Comparison of ENCODE assay signal across 1 cellular context in the genomic region with DNA sequence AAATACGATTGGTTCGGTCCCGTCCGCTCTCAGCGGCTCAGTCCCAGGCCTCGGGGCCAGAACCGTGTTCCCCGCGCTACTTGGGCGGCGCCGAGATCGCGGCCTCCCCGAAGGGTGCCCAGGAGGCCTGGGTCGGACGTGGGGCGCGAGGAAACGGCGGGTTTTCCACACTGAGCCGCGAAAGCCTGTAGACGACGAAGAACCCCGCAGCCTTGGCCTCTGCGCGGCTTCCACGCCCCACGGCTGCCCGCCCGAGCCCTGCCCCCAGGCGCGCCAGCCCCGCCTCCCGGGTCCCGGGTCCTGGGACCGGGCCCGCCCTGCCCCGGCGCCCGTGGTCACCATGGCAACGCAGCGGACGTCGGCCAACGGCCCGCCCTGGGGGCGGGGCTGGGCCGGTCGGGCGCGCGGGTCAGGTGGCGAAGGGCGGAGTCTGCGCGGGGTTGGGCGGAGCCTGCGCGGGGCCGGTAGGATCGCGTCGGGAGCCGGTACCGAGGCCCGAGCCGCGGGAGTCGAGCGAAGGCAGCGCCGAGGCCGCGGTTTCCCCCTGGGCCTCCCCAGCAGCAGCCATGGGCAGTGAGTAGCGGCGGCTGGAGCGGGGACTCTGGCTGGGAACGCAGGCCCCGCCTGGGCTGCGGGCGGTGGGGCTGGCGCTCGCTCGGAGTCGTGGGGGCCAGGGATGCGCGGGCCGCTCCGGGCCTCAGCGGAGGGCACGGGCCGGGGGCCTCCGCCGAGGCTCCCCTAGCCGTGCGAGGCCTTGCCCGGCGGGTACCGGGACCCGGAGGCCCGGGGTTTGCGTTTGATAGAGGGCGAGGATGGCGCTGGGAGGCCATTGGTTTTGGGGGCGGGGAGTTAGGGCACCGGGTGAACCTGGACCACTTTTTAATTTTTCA.
A peak's percentile ranks its signal among the peaks of the same experiment; 100 is the strongest.
TF ChIP-seq lines count a peak whose summit lies in the region.

A gene (plus strand): TSS at position 456 of the 890 bp plus-strand sequence. CDS start 111 bp downstream, at position 567.

TF ChIP-seq in HepG2, 621 proteins besides CTCF, POLR2A, EP300 and RAD21 (continued from another document and continues in another):
- TF ChIP-seq, protein P1, sequence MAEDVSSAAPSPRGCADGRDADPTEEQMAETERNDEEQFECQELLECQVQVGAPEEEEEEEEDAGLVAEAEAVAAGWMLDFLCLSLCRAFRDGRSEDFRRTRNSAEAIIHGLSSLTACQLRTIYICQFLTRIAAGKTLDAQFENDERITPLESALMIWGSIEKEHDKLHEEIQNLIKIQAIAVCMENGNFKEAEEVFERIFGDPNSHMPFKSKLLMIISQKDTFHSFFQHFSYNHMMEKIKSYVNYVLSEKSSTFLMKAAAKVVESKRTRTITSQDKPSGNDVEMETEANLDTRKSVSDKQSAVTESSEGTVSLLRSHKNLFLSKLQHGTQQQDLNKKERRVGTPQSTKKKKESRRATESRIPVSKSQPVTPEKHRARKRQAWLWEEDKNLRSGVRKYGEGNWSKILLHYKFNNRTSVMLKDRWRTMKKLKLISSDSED (CRISPR knock-in tag; IDR thresholded peaks at IDR 0.05): no peak
- TF ChIP-seq FOXA3 (CRISPR knock-in tag; IDR thresholded peaks at IDR 0.05) (no peak; the same call in 1 of the 2 replicates), RFX5 (IDR thresholded peaks at IDR 0.05; ENCODE audit: low read depth, low read length) (no peak), ZNF563 (CRISPR knock-in tag; IDR thresholded peaks at IDR 0.05) (peak; percentile 84), GZF1 (CRISPR knock-in tag; IDR thresholded peaks at IDR 0.05) (no peak), ZNF772 (CRISPR knock-in tag; IDR thresholded peaks at IDR 0.05) (no peak), ZNF607 (CRISPR knock-in tag; IDR thresholded peaks at IDR 0.05; ENCODE audit: borderline replicate concordance) (no peak), SIN3B (IDR thresholded peaks at IDR 0.05; ENCODE audit: low read length) (no peak), SP140L (CRISPR knock-in tag; IDR thresholded peaks at IDR 0.05; ENCODE audit: borderline replicate concordance) (no peak), ZNF768 (CRISPR knock-in tag; IDR thresholded peaks at IDR 0.05) (0 out of 2 replicates have a peak, but pooled peaks have one; percentile 34), FOXM1 (CRISPR knock-in tag; IDR thresholded peaks at IDR 0.05) (no peak), HDAC1 (CRISPR knock-in tag; IDR thresholded peaks at IDR 0.05) (0 out of 2 replicates have a peak, but pooled peaks have one; percentile 28), ZNF230 (CRISPR knock-in tag; IDR thresholded peaks at IDR 0.05) (no peak), ZMYM2 (CRISPR knock-in tag; IDR thresholded peaks at IDR 0.05) (no peak), ZSCAN21 (CRISPR knock-in tag; IDR thresholded peaks at IDR 0.05; ENCODE audit: borderline replicate concordance) (peak; percentile 54; the same call in 1 of the 2 replicates), FOXK2 (IDR thresholded peaks at IDR 0.05) (no peak), ZNF674 (CRISPR knock-in tag; IDR thresholded peaks at IDR 0.05; ENCODE audit: low read depth) (no peak), ZBTB7A (CRISPR knock-in tag; IDR thresholded peaks at IDR 0.05) (no peak), JUN (CRISPR knock-in tag; IDR thresholded peaks at IDR 0.05) (no peak), CBX5 (CRISPR knock-in tag; IDR thresholded peaks at IDR 0.05; ENCODE audit: borderline replicate concordance) (no peak), ERF (CRISPR knock-in tag; IDR thresholded peaks at IDR 0.05) (no peak), MZF1 (CRISPR knock-in tag; IDR thresholded peaks at IDR 0.05; ENCODE audit: borderline replicate concordance) (no peak), ZNF570 (CRISPR knock-in tag; IDR thresholded peaks at IDR 0.05; ENCODE audit: borderline replicate concordance) (no peak), PPARG (CRISPR knock-in tag; conservative IDR thresholded peaks at IDR 0.05) (no peak), NFKB2 (CRISPR knock-in tag; IDR thresholded peaks at IDR 0.05; ENCODE audit: borderline replicate concordance) (0 out of 2 replicates have a peak, but pooled peaks have one; percentile 49), EED (CRISPR knock-in tag; IDR thresholded peaks at IDR 0.05) (no peak)
- TF ChIP-seq, protein P2, sequence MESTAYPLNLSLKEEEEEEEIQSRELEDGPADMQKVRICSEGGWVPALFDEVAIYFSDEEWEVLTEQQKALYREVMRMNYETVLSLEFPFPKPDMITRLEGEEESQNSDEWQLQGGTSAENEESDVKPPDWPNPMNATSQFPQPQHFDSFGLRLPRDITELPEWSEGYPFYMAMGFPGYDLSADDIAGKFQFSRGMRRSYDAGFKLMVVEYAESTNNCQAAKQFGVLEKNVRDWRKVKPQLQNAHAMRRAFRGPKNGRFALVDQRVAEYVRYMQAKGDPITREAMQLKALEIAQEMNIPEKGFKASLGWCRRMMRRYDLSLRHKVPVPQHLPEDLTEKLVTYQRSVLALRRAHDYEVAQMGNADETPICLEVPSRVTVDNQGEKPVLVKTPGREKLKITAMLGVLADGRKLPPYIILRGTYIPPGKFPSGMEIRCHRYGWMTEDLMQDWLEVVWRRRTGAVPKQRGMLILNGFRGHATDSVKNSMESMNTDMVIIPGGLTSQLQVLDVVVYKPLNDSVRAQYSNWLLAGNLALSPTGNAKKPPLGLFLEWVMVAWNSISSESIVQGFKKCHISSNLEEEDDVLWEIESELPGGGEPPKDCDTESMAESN (CRISPR knock-in tag; conservative IDR thresholded peaks at IDR 0.05): peak; percentile 72; the same call in 1 of the 2 replicates
- TF ChIP-seq, protein P3, sequence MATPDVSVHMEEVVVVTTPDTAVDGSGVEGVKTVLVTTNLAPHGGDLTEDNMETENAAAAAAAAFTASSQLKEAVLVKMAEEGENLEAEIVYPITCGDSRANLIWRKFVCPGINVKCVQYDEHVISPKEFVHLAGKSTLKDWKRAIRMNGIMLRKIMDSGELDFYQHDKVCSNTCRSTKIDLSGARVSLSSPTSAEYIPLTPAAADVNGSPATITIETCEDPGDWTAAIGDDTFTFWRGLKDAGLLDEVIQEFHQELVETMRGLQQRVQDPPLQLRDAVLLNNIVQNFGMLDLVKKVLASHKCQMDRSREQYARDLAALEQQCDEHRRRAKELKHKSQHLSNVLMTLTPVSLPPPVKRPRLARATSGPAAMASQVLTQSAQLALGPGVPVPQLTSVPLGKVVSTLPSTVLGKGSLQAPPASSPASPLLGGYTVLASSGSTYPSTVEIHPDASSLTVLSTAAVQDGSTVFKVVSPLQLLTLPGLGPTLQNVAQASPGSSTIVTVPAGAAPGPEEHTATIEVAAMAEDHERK (CRISPR knock-in tag; IDR thresholded peaks at IDR 0.05; ENCODE audit: low read depth): no peak
- TF ChIP-seq, protein P4, sequence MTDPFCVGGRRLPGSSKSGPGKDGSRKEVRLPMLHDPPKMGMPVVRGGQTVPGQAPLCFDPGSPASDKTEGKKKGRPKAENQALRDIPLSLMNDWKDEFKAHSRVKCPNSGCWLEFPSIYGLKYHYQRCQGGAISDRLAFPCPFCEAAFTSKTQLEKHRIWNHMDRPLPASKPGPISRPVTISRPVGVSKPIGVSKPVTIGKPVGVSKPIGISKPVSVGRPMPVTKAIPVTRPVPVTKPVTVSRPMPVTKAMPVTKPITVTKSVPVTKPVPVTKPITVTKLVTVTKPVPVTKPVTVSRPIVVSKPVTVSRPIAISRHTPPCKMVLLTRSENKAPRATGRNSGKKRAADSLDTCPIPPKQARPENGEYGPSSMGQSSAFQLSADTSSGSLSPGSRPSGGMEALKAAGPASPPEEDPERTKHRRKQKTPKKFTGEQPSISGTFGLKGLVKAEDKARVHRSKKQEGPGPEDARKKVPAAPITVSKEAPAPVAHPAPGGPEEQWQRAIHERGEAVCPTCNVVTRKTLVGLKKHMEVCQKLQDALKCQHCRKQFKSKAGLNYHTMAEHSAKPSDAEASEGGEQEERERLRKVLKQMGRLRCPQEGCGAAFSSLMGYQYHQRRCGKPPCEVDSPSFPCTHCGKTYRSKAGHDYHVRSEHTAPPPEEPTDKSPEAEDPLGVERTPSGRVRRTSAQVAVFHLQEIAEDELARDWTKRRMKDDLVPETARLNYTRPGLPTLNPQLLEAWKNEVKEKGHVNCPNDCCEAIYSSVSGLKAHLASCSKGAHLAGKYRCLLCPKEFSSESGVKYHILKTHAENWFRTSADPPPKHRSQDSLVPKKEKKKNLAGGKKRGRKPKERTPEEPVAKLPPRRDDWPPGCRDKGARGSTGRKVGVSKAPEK (CRISPR knock-in tag; IDR thresholded peaks at IDR 0.05; ENCODE audit: borderline replicate concordance): no peak
- TF ChIP-seq, protein P5, sequence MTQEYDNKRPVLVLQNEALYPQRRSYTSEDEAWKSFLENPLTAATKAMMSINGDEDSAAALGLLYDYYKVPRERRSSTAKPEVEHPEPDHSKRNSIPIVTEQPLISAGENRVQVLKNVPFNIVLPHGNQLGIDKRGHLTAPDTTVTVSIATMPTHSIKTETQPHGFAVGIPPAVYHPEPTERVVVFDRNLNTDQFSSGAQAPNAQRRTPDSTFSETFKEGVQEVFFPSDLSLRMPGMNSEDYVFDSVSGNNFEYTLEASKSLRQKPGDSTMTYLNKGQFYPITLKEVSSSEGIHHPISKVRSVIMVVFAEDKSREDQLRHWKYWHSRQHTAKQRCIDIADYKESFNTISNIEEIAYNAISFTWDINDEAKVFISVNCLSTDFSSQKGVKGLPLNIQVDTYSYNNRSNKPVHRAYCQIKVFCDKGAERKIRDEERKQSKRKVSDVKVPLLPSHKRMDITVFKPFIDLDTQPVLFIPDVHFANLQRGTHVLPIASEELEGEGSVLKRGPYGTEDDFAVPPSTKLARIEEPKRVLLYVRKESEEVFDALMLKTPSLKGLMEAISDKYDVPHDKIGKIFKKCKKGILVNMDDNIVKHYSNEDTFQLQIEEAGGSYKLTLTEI (CRISPR knock-in tag; conservative IDR thresholded peaks at IDR 0.05): no peak
- TF ChIP-seq, protein P6, sequence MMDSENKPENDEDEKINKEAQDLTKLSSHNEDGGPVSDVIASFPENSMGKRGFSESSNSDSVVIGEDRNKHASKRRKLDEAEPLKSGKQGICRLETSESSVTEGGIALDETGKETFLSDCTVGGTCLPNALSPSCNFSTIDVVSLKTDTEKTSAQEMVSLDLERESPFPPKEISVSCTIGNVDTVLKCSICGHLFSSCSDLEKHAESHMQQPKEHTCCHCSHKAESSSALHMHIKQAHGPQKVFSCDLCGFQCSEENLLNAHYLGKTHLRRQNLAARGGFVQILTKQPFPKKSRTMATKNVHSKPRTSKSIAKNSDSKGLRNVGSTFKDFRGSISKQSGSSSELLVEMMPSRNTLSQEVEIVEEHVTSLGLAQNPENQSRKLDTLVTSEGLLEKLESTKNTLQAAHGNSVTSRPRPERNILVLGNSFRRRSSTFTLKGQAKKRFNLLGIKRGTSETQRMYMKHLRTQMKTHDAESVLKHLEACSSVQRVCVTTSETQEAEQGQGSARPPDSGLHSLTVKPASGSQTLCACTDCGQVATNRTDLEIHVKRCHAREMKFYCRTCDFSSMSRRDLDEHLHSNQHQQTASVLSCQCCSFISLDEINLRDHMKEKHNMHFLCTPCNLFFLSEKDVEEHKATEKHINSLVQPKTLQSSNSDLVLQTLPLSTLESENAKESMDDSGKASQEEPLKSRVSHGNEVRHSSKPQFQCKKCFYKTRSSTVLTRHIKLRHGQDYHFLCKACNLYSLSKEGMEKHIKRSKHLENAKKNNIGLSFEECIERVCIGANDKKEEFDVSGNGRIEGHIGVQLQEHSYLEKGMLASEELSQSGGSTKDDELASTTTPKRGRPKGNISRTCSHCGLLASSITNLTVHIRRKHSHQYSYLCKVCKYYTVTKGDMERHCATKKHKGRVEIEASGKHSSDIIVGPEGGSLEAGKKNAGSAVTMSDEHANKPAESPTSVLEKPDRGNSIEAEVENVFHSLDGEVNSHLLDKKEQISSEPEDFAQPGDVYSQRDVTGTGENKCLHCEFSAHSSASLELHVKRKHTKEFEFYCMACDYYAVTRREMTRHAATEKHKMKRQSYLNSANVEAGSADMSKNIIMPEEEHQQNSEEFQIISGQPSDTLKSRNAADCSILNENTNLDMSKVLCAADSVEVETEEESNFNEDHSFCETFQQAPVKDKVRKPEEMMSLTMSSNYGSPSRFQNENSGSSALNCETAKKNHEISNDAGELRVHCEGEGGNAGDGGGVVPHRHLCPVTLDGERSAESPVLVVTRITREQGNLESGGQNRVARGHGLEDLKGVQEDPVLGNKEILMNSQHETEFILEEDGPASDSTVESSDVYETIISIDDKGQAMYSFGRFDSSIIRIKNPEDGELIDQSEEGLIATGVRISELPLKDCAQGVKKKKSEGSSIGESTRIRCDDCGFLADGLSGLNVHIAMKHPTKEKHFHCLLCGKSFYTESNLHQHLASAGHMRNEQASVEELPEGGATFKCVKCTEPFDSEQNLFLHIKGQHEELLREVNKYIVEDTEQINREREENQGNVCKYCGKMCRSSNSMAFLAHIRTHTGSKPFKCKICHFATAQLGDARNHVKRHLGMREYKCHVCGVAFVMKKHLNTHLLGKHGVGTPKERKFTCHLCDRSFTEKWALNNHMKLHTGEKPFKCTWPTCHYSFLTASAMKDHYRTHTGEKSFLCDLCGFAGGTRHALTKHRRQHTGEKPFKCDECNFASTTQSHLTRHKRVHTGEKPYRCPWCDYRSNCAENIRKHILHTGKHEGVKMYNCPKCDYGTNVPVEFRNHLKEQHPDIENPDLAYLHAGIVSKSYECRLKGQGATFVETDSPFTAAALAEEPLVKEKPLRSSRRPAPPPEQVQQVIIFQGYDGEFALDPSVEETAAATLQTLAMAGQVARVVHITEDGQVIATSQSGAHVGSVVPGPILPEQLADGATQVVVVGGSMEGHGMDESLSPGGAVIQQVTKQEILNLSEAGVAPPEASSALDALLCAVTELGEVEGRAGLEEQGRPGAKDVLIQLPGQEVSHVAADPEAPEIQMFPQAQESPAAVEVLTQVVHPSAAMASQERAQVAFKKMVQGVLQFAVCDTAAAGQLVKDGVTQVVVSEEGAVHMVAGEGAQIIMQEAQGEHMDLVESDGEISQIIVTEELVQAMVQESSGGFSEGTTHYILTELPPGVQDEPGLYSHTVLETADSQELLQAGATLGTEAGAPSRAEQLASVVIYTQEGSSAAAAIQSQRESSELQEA (CRISPR knock-in tag; IDR thresholded peaks at IDR 0.05; ENCODE audit: not compliant biosample characterization): no peak
- TF ChIP-seq, protein P7, sequence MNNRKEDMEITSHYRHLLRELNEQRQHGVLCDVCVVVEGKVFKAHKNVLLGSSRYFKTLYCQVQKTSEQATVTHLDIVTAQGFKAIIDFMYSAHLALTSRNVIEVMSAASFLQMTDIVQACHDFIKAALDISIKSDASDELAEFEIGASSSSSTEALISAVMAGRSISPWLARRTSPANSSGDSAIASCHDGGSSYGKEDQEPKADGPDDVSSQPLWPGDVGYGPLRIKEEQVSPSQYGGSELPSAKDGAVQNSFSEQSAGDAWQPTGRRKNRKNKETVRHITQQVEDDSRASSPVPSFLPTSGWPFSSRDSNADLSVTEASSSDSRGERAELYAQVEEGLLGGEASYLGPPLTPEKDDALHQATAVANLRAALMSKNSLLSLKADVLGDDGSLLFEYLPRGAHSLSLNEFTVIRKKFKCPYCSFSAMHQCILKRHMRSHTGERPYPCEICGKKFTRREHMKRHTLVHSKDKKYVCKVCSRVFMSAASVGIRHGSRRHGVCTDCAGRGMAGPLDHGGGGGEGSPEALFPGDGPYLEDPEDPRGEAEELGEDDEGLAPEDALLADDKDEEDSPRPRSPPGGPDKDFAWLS (CRISPR knock-in tag; IDR thresholded peaks at IDR 0.05; ENCODE audit: borderline replicate concordance): no peak
